Comparison of ENCODE assay signal across 21 cellular contexts in the genomic region with DNA sequence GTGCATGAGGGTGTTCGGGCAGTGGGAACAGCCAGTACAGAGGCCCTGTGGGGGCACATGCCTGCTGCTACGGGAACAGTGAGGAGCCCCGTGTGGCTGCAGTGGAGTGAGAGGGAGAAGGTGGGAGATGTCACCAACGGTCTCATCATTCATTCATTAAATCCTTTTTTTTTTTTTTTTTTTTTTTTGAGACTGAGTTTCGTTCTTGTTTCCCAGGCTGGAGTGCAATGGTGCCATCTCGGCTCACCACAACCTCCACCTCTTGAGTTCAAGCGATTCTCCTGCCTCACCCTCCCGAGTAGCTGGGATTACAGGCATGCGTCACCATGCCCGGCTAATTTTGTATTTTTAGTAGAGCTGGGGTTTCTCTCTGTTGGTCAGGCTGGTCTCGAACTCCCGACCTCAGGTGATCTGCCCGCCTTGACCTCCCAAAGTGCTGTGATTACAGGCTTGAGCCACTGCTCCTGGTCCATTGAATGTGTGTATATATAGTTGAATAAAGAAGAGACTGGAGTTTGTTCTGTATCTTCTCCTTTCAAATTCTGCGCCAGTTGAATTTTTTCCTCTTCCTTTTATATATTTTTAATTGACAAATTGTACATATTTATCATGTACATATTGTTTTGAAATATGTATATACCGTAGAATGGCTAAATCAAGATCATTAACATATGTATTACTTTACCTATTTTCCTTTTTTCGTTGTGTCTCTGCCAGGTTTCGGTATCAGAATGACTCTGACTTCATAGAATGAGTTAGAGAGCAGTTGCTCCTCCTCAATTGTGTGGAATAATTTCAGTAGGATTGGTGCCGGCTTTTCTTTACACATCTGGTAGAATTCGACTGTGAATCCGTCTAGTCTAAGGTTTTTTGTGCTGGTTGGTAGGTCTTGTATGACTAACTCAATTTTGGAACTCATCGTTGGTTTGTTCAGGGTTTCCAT. TPM values are rescaled to one million over a fixed set of nuclear protein-coding genes. Genes with fewer than 3 reads are reported as not detected.
"Had no signal": no experiment of that assay in that cellular context is flagged by ENCODE, and none has a peak within 500 bp of the region (broad histone marks: within the 10 kb centered on the region; RNA-seq: fewer than 3 reads in every experiment).

No MANE protein-coding gene starts in this region.

RNA-seq across cellular contexts. Expression of gene IZUMO2, which starts 28.0 kb away (rescaled TPM):
- total RNA-seq: activated B cell treated with CpG ODN at 0.5 μM for 24 hours; activated CD4-positive, alpha-beta memory T cell treated with anti-CD3 and anti-CD28 coated beads for 36 hours; activated CD4-positive, alpha-beta T cell treated with anti-CD3 and anti-CD28 coated beads, Interleukin-2, amount 10 ng/mL, durations not matched to agents 24 days and 14 days; activated CD8-positive, alpha-beta memory T cell treated with anti-CD3 and anti-CD28 coated beads for 36 hours; activated CD8-positive, alpha-beta T cell treated with anti-CD3 and anti-CD28 coated beads for 36 hours; activated naive CD4-positive, alpha-beta T cell treated with anti-CD3 and anti-CD28 coated beads for 36 hours; activated naive CD4-positive, alpha-beta T cell treated with anti-CD3 and anti-CD28 coated beads, Interleukin-2, amount 50 U/mL, for 72 hours; activated naive CD8-positive, alpha-beta T cell treated with anti-CD3 and anti-CD28 coated beads for 36 hours; activated T-cell treated with anti-CD3 and anti-CD28 coated beads, Interleukin-2, amount 50 U/mL, for 4 hours; activated T-cell treated with anti-CD3 and anti-CD28 coated beads, Interleukin-2, amount 50 U/mL, for 72 hours; activated T-helper 1 cell treated with anti-CD3 and anti-CD28 coated beads, Interleukin-12 subunit alpha, Interleukin-12 subunit beta, Interleukin-2, Interleukin-4 antibody, amounts not matched to agents 30 ng/mL and 10 ng/mL and 1 ng/mL, durations not matched to agents 14 hours and 24 hours and 36 hours; activated T-helper 17 cell treated with anti-CD3 and anti-CD28 coated beads, Interleukin-2, amount 50 U/mL, for 72 hours; adrenal gland; aorta; astrocyte; body of pancreas; breast epithelium; chondrocyte; T-helper 1 cell treated with Interleukin-12 subunit alpha and Interleukin-12 subunit beta and Interleukin-4 antibody, amounts not matched to agents 30 ng/mL and 1 ng/mL, for 36 hours; T-helper 17 cell; T-helper 2 cell treated with Interferon-gamma antibody and Interleukin-4, amounts not matched to agents 100 ng/mL and 5 ng/mL, for 36 hours had no signal
- polyA plus RNA-seq: adrenal gland, aorta had no signal
